ENCODE assay signal across 13 cellular contexts in genomic region chr5:17056056-17056690, GRCh38.
A peak's percentile ranks its signal among the peaks of the same experiment; 100 is the strongest.
DNase-seq lines count a peak whose midpoint lies in the region; ATAC-seq, FAIRE-seq and TF ChIP-seq lines count a peak whose summit lies in the region.
"Had no signal": no experiment of that assay in that cellular context is flagged by ENCODE, and none has a peak within 500 bp of the region (broad histone marks: within the 10 kb centered on the region; RNA-seq: fewer than 3 reads in every experiment).

No MANE protein-coding gene starts in this region.

- BruUV-seq in PC-9 (replicated peaks; lab: Mats Ljungman, UMichigan) = no TSS peak

- no peaks in the 10 kb centered on the region for H3K27me3 ChIP-seq in PC-9 (ENCODE audit: insufficient read depth, low read depth)
- no peaks in the 10 kb centered on the region for H3K27me3 ChIP-seq in foreskin keratinocyte
- no peaks in the 10 kb centered on the region for H3K27me3 ChIP-seq in pancreas
- H3K27me3 ChIP-seq: gastroesophageal sphincter had no signal

- peak; percentile 13 for DNase-seq in ELR (ENCODE audit: low read depth)
- DNase-seq in PC-9 = peak; percentile 5 to 49
- peak; percentile 39 to 62 for DNase-seq in foreskin keratinocyte
- DNase-seq in pancreas = peak in 2 of 6 donors; percentile 18 to 34
- DNase-seq in RKO (ENCODE audit: low spot score) = no peak
- DNase-seq in NCI-H2029 treated with DMSO at 0.1 percent for 48 hours (lab: John Stamatoyannopoulos, UW) = no peak
- no peak for DNase-seq in epidermal melanocyte (ENCODE audit: insufficient read length, low spot score)
- DNase-seq in T-helper 2 cell = no peak
- DNase-seq: CD4-positive, alpha-beta memory T cell; naive B cell; NCI-H1930 had no signal

- H3K9me3 ChIP-seq in PC-9 (ENCODE audit: insufficient read depth, low read depth) (no peaks in the 10 kb centered on the region), pancreas (no peaks in the 10 kb centered on the region)
- H3K9me3 ChIP-seq: gastroesophageal sphincter had no signal

- no peak for FAIRE-seq in pancreas (lab: Jason Lieb, UNC)
- FAIRE-seq: GM18507 had no signal

- CTCF ChIA-PET in PC-9 (lab: Charles Lee) = interaction anchor here (0.6 to 0.9 kb wide), 2 partner anchors 134 to 269 kb away, joined by 4 to 5 read pairs; no protein-coding TSS in a partner anchor

- H2AFZ ChIP-seq in PC-9 = no peak overlapping the region

- H3K36me3 ChIP-seq in PC-9 (ENCODE audit: low read depth) (no peaks in the 10 kb centered on the region), pancreas (no peaks in the 10 kb centered on the region)
- H3K36me3 ChIP-seq: gastroesophageal sphincter had no signal

- TF ChIP-seq CTCF in PC-9 (conservative IDR thresholded peaks at IDR 0.05) (no peak), foreskin keratinocyte (conservative IDR thresholded peaks at IDR 0.05) (no peak), pancreas (IDR thresholded peaks at IDR 0.05) (no peak)

- H3F3A ChIP-seq in PC-9 (ENCODE audit: insufficient read depth, low read depth) = peaks cover 13% of the 10 kb centered on the region; the same call in 1 of the 2 replicates

- H3K4me3 ChIP-seq in PC-9 (no peak overlapping the region), pancreas (no peak overlapping the region)
- H3K4me3 ChIP-seq: gastroesophageal sphincter had no signal

- H3K79me2 ChIP-seq in PC-9 (ENCODE audit: low read depth) = no peaks in the 10 kb centered on the region

- POLR2A ChIA-PET in PC-9 (lab: Charles Lee; ENCODE audit: unreplicated experiment) = interaction anchor here (0.5 to 0.6 kb wide), 2 partner anchors 44 to 545 kb away, joined by 3 to 14 read pairs; no protein-coding TSS in a partner anchor

- no peaks in the 10 kb centered on the region for H3K9me2 ChIP-seq in PC-9 (ENCODE audit: insufficient read depth)

- ATAC-seq in foreskin keratinocyte (peak; percentile 85), pancreas (peak; percentile 72 to 89 (median 86))
- ATAC-seq: gastroesophageal sphincter had no signal

- H3K4me2 ChIP-seq in PC-9 = no peak overlapping the region

- WGBS in pancreas, 2 donors = 59 to 65% methylated on average over 10 of the region's 10 CpGs

- H4K20me1 ChIP-seq in PC-9 (ENCODE audit: insufficient read depth) = no peaks in the 10 kb centered on the region

- intact Hi-C loops in PC-9 (cut with micrococcal nuclease; ENCODE audit: unreplicated experiment) = loop anchor here (1.0 to 5.0 kb wide), 5 partner anchors 43 to 264 kb away; no protein-coding TSS in a partner anchor
- intact Hi-C loops in pancreas (cut with DNase I) = no loop called here

- H3K4me1 ChIP-seq in PC-9 (replicated peaks; ENCODE audit: insufficient read depth) (peaks cover 34% of the 10 kb centered on the region), foreskin keratinocyte (peaks cover 15% of the 10 kb centered on the region), pancreas (peaks cover 10 to 15% (median 15%) of the 10 kb centered on the region in 3 donors)

- H3K27ac ChIP-seq in PC-9 = no peak overlapping the region
- no peak overlapping the region for H3K27ac ChIP-seq in foreskin keratinocyte
- no peak overlapping the region for H3K27ac ChIP-seq in pancreas
- H3K27ac ChIP-seq: gastroesophageal sphincter had no signal

Comparison
In these comparisons a context has a peak if more than half of its experiments do, and no peak if none do; other contexts are left out.
1. DNase-seq: peak in ELR (single experiment), PC-9 (2 of 2) and foreskin keratinocyte (2 of 2); none in RKO (single experiment), NCI-H2029 treated with DMSO at 0.1 percent for 48 hours (single experiment), epidermal melanocyte (single experiment) and T-helper 2 cell (0 of 5).